Comparison of ENCODE assay signal across 21 cellular contexts in genomic region chr13:66099825-66100224, GRCh38.
"Had no signal": no experiment of that assay in that cellular context is flagged by ENCODE, and none has a peak within 500 bp of the region (broad histone marks: within the 10 kb centered on the region; RNA-seq: fewer than 3 reads in every experiment).

No MANE protein-coding gene starts in this region.

- H3K9me3 ChIP-seq: colonic mucosa, left lung had no signal

- H3K27ac ChIP-seq: colonic mucosa, esophagus muscularis mucosa, foreskin keratinocyte, gastroesophageal sphincter, heart left ventricle, hepatocyte, left lung had no signal

- H3K36me3 ChIP-seq: colonic mucosa, esophagus muscularis mucosa, gastroesophageal sphincter, heart left ventricle, left lung had no signal

- H2AFZ ChIP-seq: hepatocyte had no signal

- H3K4me3 ChIP-seq: colonic mucosa, esophagus muscularis mucosa, gastroesophageal sphincter, heart left ventricle, hepatocyte, left lung, lung had no signal

- H3K4me3 Mint-ChIP-seq: dendritic cell treated with granulocyte-macrophage colony-stimulating factor and Interleukin-4, amounts not matched to agents 40 ng/mL and 50 ng/mL, for 4 days; effector memory CD8-positive, alpha-beta T cell; immature natural killer cell; memory B cell had no signal

- H3K27me3 Mint-ChIP-seq: dendritic cell treated with granulocyte-macrophage colony-stimulating factor and Interleukin-4, amounts not matched to agents 40 ng/mL and 50 ng/mL, for 4 days; effector memory CD8-positive, alpha-beta T cell; memory B cell had no signal

- H3K4me1 Mint-ChIP-seq: immature natural killer cell, memory B cell had no signal

- H3K4me1 ChIP-seq: colonic mucosa, esophagus muscularis mucosa, foreskin keratinocyte, gastroesophageal sphincter, heart left ventricle, left lung had no signal

- DNase-seq: cerebellar nuclear complex; colonic mucosa; cortex of kidney; effector CD8-positive, alpha-beta T cell; effector memory CD8-positive, alpha-beta T cell; foreskin keratinocyte; heart left ventricle; hypothalamus; immature natural killer cell; left cardiac atrium; left ventricle myocardium superior; mammary epithelial cell; mesendoderm; midbrain had no signal

- H3K27me3 ChIP-seq: colonic mucosa, esophagus muscularis mucosa, foreskin keratinocyte, gastroesophageal sphincter, heart left ventricle, hepatocyte, left lung had no signal

- H3K79me2 ChIP-seq: hepatocyte had no signal

- H3K27ac Mint-ChIP-seq: dendritic cell treated with granulocyte-macrophage colony-stimulating factor and Interleukin-4, amounts not matched to agents 40 ng/mL and 50 ng/mL, for 4 days; effector memory CD8-positive, alpha-beta T cell; immature natural killer cell; memory B cell had no signal

- H3K4me2 ChIP-seq: hepatocyte had no signal

- H3K36me3 Mint-ChIP-seq: memory B cell had no signal
